ENCODE assay signal across 8 cellular contexts in the genomic region with DNA sequence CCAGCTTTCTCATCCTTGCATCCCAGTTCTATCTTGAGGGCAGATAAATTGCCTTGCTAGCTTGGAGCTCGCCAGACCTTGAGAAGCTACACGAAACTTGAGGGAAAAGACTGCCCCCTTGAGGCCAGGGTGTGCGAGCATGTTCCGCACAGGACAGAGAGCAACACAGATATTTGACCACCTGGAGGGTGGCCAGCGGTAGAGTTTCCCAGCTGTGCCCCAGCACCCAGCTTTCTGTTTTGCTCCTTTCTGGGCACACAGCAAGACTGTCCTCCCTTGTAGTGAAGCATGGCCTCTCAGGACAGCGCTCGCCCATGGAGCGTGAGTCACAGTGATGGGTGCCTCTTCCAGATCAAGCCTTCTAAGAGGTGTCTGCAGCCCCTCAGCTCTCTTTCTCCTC. TPM values are rescaled to one million over a fixed set of nuclear protein-coding genes. Genes with fewer than 3 reads are reported as not detected.
A peak's percentile ranks its signal among the peaks of the same experiment; 100 is the strongest.
DNase-seq lines count a peak whose midpoint lies in the region; ATAC-seq and TF ChIP-seq lines count a peak whose summit lies in the region.

No MANE protein-coding gene starts in this region.

- no peak overlapping the region for H3K27ac ChIP-seq in aorta (ENCODE audit: low read depth in 1 of 2, low read length in 2 of 2)

- no peaks in the 10 kb centered on the region for H3K36me3 Mint-ChIP-seq in activated CD4-positive, alpha-beta T cell treated with anti-CD3 and anti-CD28 coated beads for 36 hours (ENCODE audit: low read depth)

- H3K4me3 ChIP-seq in aorta (ENCODE audit: low read length in 2 of 2): no peak overlapping the region

- no peaks in the 10 kb centered on the region for H3K9me3 Mint-ChIP-seq in activated CD4-positive, alpha-beta T cell treated with anti-CD3 and anti-CD28 coated beads for 36 hours (ENCODE audit: low read depth)

- CTCF ChIA-PET in activated CD4-positive, alpha-beta T cell treated with anti-CD3 and anti-CD28 coated beads for 36 hours (lab: Charles Lee): interaction anchor here (0.6 to 2.6 kb wide), 11 partner anchors 10 to 745 kb away, joined by 3 to 18 read pairs (median 3); no protein-coding TSS in a partner anchor
- CTCF ChIA-PET in HEK293T (lab: Yijun Ruan, JAX): interaction anchor here (0.6 to 1.3 kb wide), 5 partner anchors 13 to 743 kb away, joined by 3 to 7 read pairs (median 4); no protein-coding TSS in a partner anchor

- H3K27me3 ChIP-seq in aorta (ENCODE audit: control insufficient read depth in 1 of 2, insufficient read depth in 2 of 2, low read length in 1 of 2): no peaks in the 10 kb centered on the region

- ATAC-seq in activated CD4-positive, alpha-beta T cell treated with anti-CD3 and anti-CD28 coated beads for 36 hours: peak; percentile 44
- ATAC-seq in aorta (ENCODE audit: low FRiP score): peak; percentile 24

- POLR2A ChIA-PET in activated CD4-positive, alpha-beta T cell treated with anti-CD3 and anti-CD28 coated beads for 36 hours (lab: Charles Lee): interaction anchor here (0.6 kb wide), 1 partner anchor 468 kb away, joined by 3 read pairs; no protein-coding TSS in a partner anchor
- POLR2A ChIA-PET in HEK293T (lab: Yijun Ruan, JAX): no interaction called here

- no peak overlapping the region for H3K4me3 Mint-ChIP-seq in activated CD4-positive, alpha-beta T cell treated with anti-CD3 and anti-CD28 coated beads for 36 hours

- H3K27me3 Mint-ChIP-seq in activated CD4-positive, alpha-beta T cell treated with anti-CD3 and anti-CD28 coated beads for 36 hours: peaks cover 2% of the 10 kb centered on the region

- H3K27ac Mint-ChIP-seq in activated CD4-positive, alpha-beta T cell treated with anti-CD3 and anti-CD28 coated beads for 36 hours: no peak overlapping the region

- DNase-seq in activated CD4-positive, alpha-beta T cell treated with anti-CD3 and anti-CD28 coated beads for 36 hours: peak; percentile 66
- no peak for DNase-seq in activated CD4-positive, alpha-beta T cell treated with anti-CD3 and anti-CD28 coated beads for 4 hours
- peak; percentile 79 for DNase-seq in HEK293T (ENCODE audit: extremely low spot score)
- DNase-seq in NCI-H2081 treated with DMSO at 0.1 percent for 48 hours (lab: John Stamatoyannopoulos, UW): peak; percentile 34
- peak in 45 of 58 donors; percentile 17 to 79 (median 42) for DNase-seq in anterior cingulate cortex (lab: John Stamatoyannopoulos, UW)
- DNase-seq in iris pigment epithelial cell (ENCODE audit: low read depth): peak; percentile 33
- DNase-seq in aorta: no peak
- DNase-seq in KG1 (lab: John Stamatoyannopoulos, UW): no peak

- H3K4me1 ChIP-seq in aorta (ENCODE audit: control insufficient read depth in 1 of 2, insufficient read depth in 2 of 2, low read length in 2 of 2): no peaks in the 10 kb centered on the region

- 33 to 39% methylated on average over 8 of the region's 8 CpGs for WGBS in aorta, 2 donors

- no peaks in the 10 kb centered on the region for H3K9me3 ChIP-seq in aorta (ENCODE audit: control insufficient read depth, low read length)

- H3K4me1 Mint-ChIP-seq in activated CD4-positive, alpha-beta T cell treated with anti-CD3 and anti-CD28 coated beads for 36 hours: no peaks in the 10 kb centered on the region

- H3K36me3 ChIP-seq in aorta (ENCODE audit: control insufficient read depth in 1 of 2, insufficient read depth in 2 of 2, low read length in 1 of 2): no peaks in the 10 kb centered on the region

- intact Hi-C loops in activated CD4-positive, alpha-beta T cell treated with anti-CD3 and anti-CD28 coated beads for 36 hours (cut with DNase I, micrococcal nuclease): loop anchor here in 1 of 2 experiments (1.0 to 2.0 kb wide), 2 partner anchors 687 to 743 kb away; no protein-coding TSS in a partner anchor
- intact Hi-C loops in aorta (cut with DNase I): no loop called here

TF ChIP-seq in HEK293T, 16 proteins besides CTCF, POLR2A, EP300 and RAD21:
- TF ChIP-seq ZNF384 (IDR thresholded peaks at IDR 0.05) (no peak), ELF4 (IDR thresholded peaks at IDR 0.05) (no peak), HDGF (IDR thresholded peaks at IDR 0.05; ENCODE audit: borderline replicate concordance) (no peak), L3MBTL2 (conservative IDR thresholded peaks at IDR 0.05) (no peak), SUZ12 (IDR thresholded peaks at IDR 0.05) (no peak), FOXA1 (IDR thresholded peaks at IDR 0.05) (no peak), LEF1 (IDR thresholded peaks at IDR 0.05; ENCODE audit: borderline replicate concordance) (no peak), FOXM1 (IDR thresholded peaks at IDR 0.05; ENCODE audit: borderline replicate concordance) (no peak), FOXK2 (IDR thresholded peaks at IDR 0.05) (no peak), NFRKB (IDR thresholded peaks at IDR 0.05) (no peak), TARDBP (IDR thresholded peaks at IDR 0.05) (no peak), BHLHE40 (IDR thresholded peaks at IDR 0.05; ENCODE audit: borderline replicate concordance) (no peak), ARNT (IDR thresholded peaks at IDR 0.05) (no peak), SP1 (IDR thresholded peaks at IDR 0.05) (no peak), CTBP1 (IDR thresholded peaks at IDR 0.05; ENCODE audit: borderline replicate concordance) (no peak)
- TF ChIP-seq, protein P1, sequence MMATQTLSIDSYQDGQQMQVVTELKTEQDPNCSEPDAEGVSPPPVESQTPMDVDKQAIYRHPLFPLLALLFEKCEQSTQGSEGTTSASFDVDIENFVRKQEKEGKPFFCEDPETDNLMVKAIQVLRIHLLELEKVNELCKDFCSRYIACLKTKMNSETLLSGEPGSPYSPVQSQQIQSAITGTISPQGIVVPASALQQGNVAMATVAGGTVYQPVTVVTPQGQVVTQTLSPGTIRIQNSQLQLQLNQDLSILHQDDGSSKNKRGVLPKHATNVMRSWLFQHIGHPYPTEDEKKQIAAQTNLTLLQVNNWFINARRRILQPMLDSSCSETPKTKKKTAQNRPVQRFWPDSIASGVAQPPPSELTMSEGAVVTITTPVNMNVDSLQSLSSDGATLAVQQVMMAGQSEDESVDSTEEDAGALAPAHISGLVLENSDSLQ (IDR thresholded peaks at IDR 0.05): no peak

RNA-seq across cellular contexts. Expression of a gene that starts 23.5 kb away (rescaled TPM):
- not detected for total RNA-seq in activated CD4-positive, alpha-beta T cell treated with anti-CD3 and anti-CD28 coated beads for 36 hours
- total RNA-seq in aorta: not detected
- polyA plus RNA-seq in aorta: not detected

Comparison
In these comparisons a context has a peak if more than half of its experiments do, and no peak if none do; other contexts are left out.
1. DNase-seq: peak in activated CD4-positive, alpha-beta T cell treated with anti-CD3 and anti-CD28 coated beads for 36 hours (single experiment), HEK293T (single experiment), NCI-H2081 treated with DMSO at 0.1 percent for 48 hours (single experiment), anterior cingulate cortex (45 of 58) and iris pigment epithelial cell (single experiment); none in activated CD4-positive, alpha-beta T cell treated with anti-CD3 and anti-CD28 coated beads for 4 hours (0 of 2), aorta (0 of 2) and KG1 (single experiment).